24 cellular contexts compared by ENCODE assay signal in genomic region chr18:9568186-9568585, GRCh38. TPM values are rescaled to one million over a fixed set of nuclear protein-coding genes. Genes with fewer than 3 reads are reported as not detected.
DNase-seq lines count a peak whose midpoint lies in the region; ATAC-seq, FAIRE-seq and TF ChIP-seq lines count a peak whose summit lies in the region.
"Had no signal": no experiment of that assay in that cellular context is flagged by ENCODE, and none has a peak within 500 bp of the region (broad histone marks: within the 10 kb centered on the region; RNA-seq: fewer than 3 reads in every experiment).

No MANE protein-coding gene starts in this region.

- POLR2A ChIA-PET in PC-3 (lab: Charles Lee; ENCODE audit: unreplicated experiment) = interaction anchor here (0.6 to 0.8 kb wide), 3 partner anchors 41 to 202 kb away, joined by 3 read pairs; no protein-coding TSS in a partner anchor

- DNase-seq in DMS53 (lab: John Stamatoyannopoulos, UW) (peak; percentile 42), DMS53 treated with DMSO at 0.1 percent for 48 hours (lab: John Stamatoyannopoulos, UW; ENCODE audit: unreplicated experiment) (no peak), NCI-H2029 (lab: John Stamatoyannopoulos, UW) (peak; percentile 40), NCI-H2029 treated with DMSO at 0.1 percent for 48 hours (lab: John Stamatoyannopoulos, UW) (no peak), PC-3 (peak; percentile 86), pancreas (no peak)
- peak; percentile 1 for DNase-seq in Jurkat, Clone E6-1 (ENCODE audit: low read depth, low spot score)
- DNase-seq: AML-193; Caco-2; Calu3; CD4-positive, alpha-beta T cell; CD8-positive, alpha-beta T cell; DMS 273 treated with DMSO at 0.1 percent for 48 hours; DMS153; DND-41; EL; GDM1 had no signal

- H3K27me3 ChIP-seq in PC-3 (ENCODE audit: low read length) = no peaks in the 10 kb centered on the region
- H3K27me3 ChIP-seq in pancreas = no peaks in the 10 kb centered on the region
- H3K27me3 ChIP-seq: BLaER1 treated with 17β-estradiol and CSF1 and Interleukin-3, amounts not matched to agents 10 nM and 100 nM had no signal

- no peak for FAIRE-seq in pancreas (lab: Jason Lieb, UNC)
- FAIRE-seq: A549, GM12878, GM12892, GM18507 had no signal

- no TSS peak for BruUV-seq in PC-3 (replicated peaks; lab: Mats Ljungman, UMichigan)

- no peaks in the 10 kb centered on the region for H3K9me2 ChIP-seq in PC-3 (replicated peaks; ENCODE audit: low read length)

- no peak overlapping the region for H3K27ac ChIP-seq in PC-3 (ENCODE audit: low read length)
- no peak overlapping the region for H3K27ac ChIP-seq in pancreas
- H3K27ac ChIP-seq: 22Rv1; A549; BLaER1 treated with 17β-estradiol and CSF1 and Interleukin-3, amounts not matched to agents 10 nM and 100 nM; C4-2B had no signal

- no peak overlapping the region for H3K4me2 ChIP-seq in PC-3 (ENCODE audit: low read length)
- H3K4me2 ChIP-seq: A549; BLaER1 treated with 17β-estradiol and CSF1 and Interleukin-3, amounts not matched to agents 10 nM and 100 nM had no signal

- H3K36me3 ChIP-seq in PC-3 (ENCODE audit: low read depth, low read length) (peaks cover 71% of the 10 kb centered on the region), pancreas (peaks cover 0 to 15% (median 4%) of the 10 kb centered on the region in 3 donors)

- CTCF ChIA-PET in PC-3 (lab: Charles Lee) = interaction anchor here (1.2 kb wide), 1 partner anchor 115 kb away, joined by 3 read pairs; no protein-coding TSS in a partner anchor

- H3K9me3 ChIP-seq in PC-3 (ENCODE audit: low read length) = no peaks in the 10 kb centered on the region
- H3K9me3 ChIP-seq in pancreas = no peaks in the 10 kb centered on the region
- H3K9me3 ChIP-seq: A549; BLaER1 treated with 17β-estradiol and CSF1 and Interleukin-3, amounts not matched to agents 10 nM and 100 nM; Caco-2 had no signal

- ATAC-seq in PC-3 (peak; percentile 57), pancreas (no peak)
- ATAC-seq: A549; CD8-positive, alpha-beta T cell; GM12878 had no signal

- intact Hi-C loops in PC-3 (cut with micrococcal nuclease) (no loop called here), pancreas (cut with DNase I) (no loop called here)

- 0 out of 2 replicates have a peak, but pooled peaks cover 5% of the 10 kb centered on the region for H3K79me2 ChIP-seq in PC-3 (ENCODE audit: low read length)

- no peak overlapping the region for H3K9ac ChIP-seq in PC-3 (ENCODE audit: low read length)
- H3K9ac ChIP-seq: BLaER1 treated with 17β-estradiol and CSF1 and Interleukin-3, amounts not matched to agents 10 nM and 100 nM had no signal

- TF ChIP-seq CTCF in PC-3 (conservative IDR thresholded peaks at IDR 0.05; ENCODE audit: low read depth, low read length) = no peak
- no peak for TF ChIP-seq CTCF in pancreas (IDR thresholded peaks at IDR 0.05)

- H3K4me1 ChIP-seq in PC-3 (ENCODE audit: insufficient read depth, low read length) = peaks cover 9% of the 10 kb centered on the region
- no peaks in the 10 kb centered on the region for H3K4me1 ChIP-seq in pancreas
- H3K4me1 ChIP-seq: Caco-2 had no signal

- no peak overlapping the region for H3K4me3 ChIP-seq in Jurkat, Clone E6-1 (ENCODE audit: low read length)
- no peak overlapping the region for H3K4me3 ChIP-seq in PC-3 (ENCODE audit: low read length)
- no peak overlapping the region for H3K4me3 ChIP-seq in pancreas
- H3K4me3 ChIP-seq: A549; BLaER1 treated with 17β-estradiol and CSF1 and Interleukin-3, amounts not matched to agents 10 nM and 100 nM; GM12878 had no signal

- H4K20me1 ChIP-seq in PC-3 (ENCODE audit: low read length) = 0 out of 2 replicates have a peak, but pooled peaks cover 4% of the 10 kb centered on the region

- H3F3A ChIP-seq in PC-3 (ENCODE audit: low read length, unreplicated experiment) = no peaks in the 10 kb centered on the region

- H2AFZ ChIP-seq in PC-3 (ENCODE audit: low read length) = no peak overlapping the region

RNA-seq across cellular contexts. Expression of gene PPP4R1, which starts 46.2 kb away (rescaled TPM):
- 55.7 TPM for polyA plus RNA-seq in Jurkat, Clone E6-1 (2012; ENCODE audit: insufficient read depth, insufficient read length)
- total RNA-seq in PC-3 (2014; rRNA removed) = 154 and 185 TPM in 2 replicates
- total RNA-seq in pancreas = 10 to 100 TPM; 31.8 to 55.1 (median 41.1) TPM
- polyA plus RNA-seq in pancreas = 10 to 100 TPM; 13.7 to 24.9 TPM

Comparison
In these comparisons a context has a peak if more than half of its experiments do, and no peak if none do; other contexts are left out.
1. DNase-seq: peak in DMS53 (single experiment), NCI-H2029 (single experiment), Jurkat, Clone E6-1 (single experiment) and PC-3 (single experiment); none in DMS53 treated with DMSO at 0.1 percent for 48 hours (single experiment), NCI-H2029 treated with DMSO at 0.1 percent for 48 hours (single experiment) and pancreas (0 of 6).